21 cellular contexts compared by ENCODE assay signal in genomic region chr11:124150684-124151083, GRCh38. TPM values are rescaled to one million over a fixed set of nuclear protein-coding genes. Genes with fewer than 3 reads are reported as not detected.
A peak's percentile ranks its signal among the peaks of the same experiment; 100 is the strongest.
DNase-seq lines count a peak whose midpoint lies in the region; ATAC-seq, FAIRE-seq and TF ChIP-seq lines count a peak whose summit lies in the region.
"Had no signal": no experiment of that assay in that cellular context is flagged by ENCODE, and none has a peak within 500 bp of the region (broad histone marks: within the 10 kb centered on the region; RNA-seq: fewer than 3 reads in every experiment).

No MANE protein-coding gene starts in this region.

- POLR2A ChIA-PET in K562 (lab: Yijun Ruan, JAX), result interaction anchor here (0.8 kb wide), 1 partner anchor 23 kb away, joined by 3 read pairs; no protein-coding TSS in a partner anchor

- no peak for TF ChIP-seq EP300 in K562 (IDR thresholded peaks at IDR 0.05; ENCODE audit: low read length)

- no peak overlapping the region for H3K4me3 ChIP-seq in K562
- H3K4me3 ChIP-seq in uterus, result no peak overlapping the region
- H3K4me3 ChIP-seq in MG63, result no peak overlapping the region
- H3K4me3 ChIP-seq: BLaER1, SJSA1 had no signal

- CTCF ChIA-PET in K562 (lab: Yijun Ruan, JAX; ENCODE audit: low intra/inter-chr PET ratio), result no interaction called here

- no peaks in the 10 kb centered on the region for H3K9me3 ChIP-seq in K562 (replicated peaks; ENCODE audit: control insufficient read depth, insufficient read depth, low read depth, low read length)
- H3K9me3 ChIP-seq in uterus, result no peaks in the 10 kb centered on the region
- no peaks in the 10 kb centered on the region for H3K9me3 ChIP-seq in MG63
- H3K9me3 ChIP-seq: SJSA1 had no signal

- intact Hi-C loops in K562 (cut with micrococcal nuclease) (no loop called here), uterus (cut with DNase I; ENCODE audit: low total_unique reads) (no loop called here)

- H3K36me3 ChIP-seq in K562 (ENCODE audit: control insufficient read depth, insufficient read depth, low read length) (no peaks in the 10 kb centered on the region), uterus (no peaks in the 10 kb centered on the region), MG63 (no peaks in the 10 kb centered on the region)
- H3K36me3 ChIP-seq: BLaER1, SJSA1 had no signal

- H3K9ac ChIP-seq in K562 (ENCODE audit: insufficient read depth in 1 of 2, low read depth in 2 of 2, low read length in 2 of 2), result no peak overlapping the region
- H3K9ac ChIP-seq: BLaER1 had no signal

- TF ChIP-seq CTCF in K562 (IDR thresholded peaks at IDR 0.05 in 2 of 3, conservative IDR thresholded peaks at IDR 0.05 in 1 of 3; ENCODE audit: insufficient read depth in 2 of 3, low read depth in 1 of 3, low read length in 3 of 3) (no peak), uterus (IDR thresholded peaks at IDR 0.05) (no peak)

- no peaks in the 10 kb centered on the region for H3K9me1 ChIP-seq in K562 (ENCODE audit: control insufficient read depth, insufficient read depth, low read length)

- BruUV-seq in K562 (replicated peaks; lab: Mats Ljungman, UMichigan), result no TSS peak

- FAIRE-seq in K562 (lab: Jason Lieb, UNC), result no peak

- 22% methylated on average over 5 of the region's 5 CpGs for WGBS in K562 (ENCODE audit: insufficient coverage, low coverage, missing lambda C conversion rate)

- H3K4me1 ChIP-seq in K562 (replicated peaks in 1 of 2; ENCODE audit: control insufficient read depth in 2 of 2, insufficient read depth in 2 of 2, low read length in 2 of 2) (no peaks in the 10 kb centered on the region; a peak in 1 of 5 replicates), uterus (no peaks in the 10 kb centered on the region)
- H3K4me1 ChIP-seq: SJSA1 had no signal

- H3K27me3 ChIP-seq in K562 (ENCODE audit: control insufficient read depth in 2 of 2, insufficient read depth in 2 of 2, low read length in 2 of 2) (no peaks in the 10 kb centered on the region), uterus (no peaks in the 10 kb centered on the region), MG63 (peaks cover 1% of the 10 kb centered on the region; the same call in 1 of the 2 replicates)
- H3K27me3 ChIP-seq: BLaER1, SJSA1 had no signal

- H4K20me1 ChIP-seq in K562 (replicated peaks; ENCODE audit: control insufficient read depth, insufficient read depth, low read length), result no peaks in the 10 kb centered on the region
- H4K20me1 ChIP-seq: BLaER1 had no signal

- TF ChIP-seq RAD21 in K562 (CRISPR knock-in tag; conservative IDR thresholded peaks at IDR 0.05 in 1 of 2, IDR thresholded peaks at IDR 0.05 in 1 of 2), result no peak

- no peak overlapping the region for H2AFZ ChIP-seq in K562 (ENCODE audit: low read depth, low read length)

- ATAC-seq in K562, result no peak
- ATAC-seq: T-cell had no signal

- TF ChIP-seq POLR2A in K562 (conservative IDR thresholded peaks at IDR 0.05) (no peak), uterus (IDR thresholded peaks at IDR 0.05) (no peak)

- H3K27ac ChIP-seq in K562 (ENCODE audit: extremely low read depth, low read depth, low read length), result no peak overlapping the region
- no peak overlapping the region for H3K27ac ChIP-seq in uterus
- H3K27ac ChIP-seq: 22Rv1, BLaER1, SJSA1 had no signal

- no peaks in the 10 kb centered on the region for H3K79me2 ChIP-seq in K562 (ENCODE audit: control insufficient read depth, insufficient read depth, low read length)

- in situ Hi-C loops in K562 (cut with MboI), result no loop called here

- H3K4me2 ChIP-seq in K562 (ENCODE audit: insufficient read depth, low read length), result no peak overlapping the region
- H3K4me2 ChIP-seq: BLaER1 had no signal

- DNase-seq in SIG-M5 treated with dmso at 0.1 percent for 504 hours (lab: John Stamatoyannopoulos, UW; ENCODE audit: unreplicated experiment) (peak; percentile 10), SIG-M5 (lab: John Stamatoyannopoulos, UW) (no peak), NOMO-1 treated with DMSO at 0.1 percent for 48 hours (lab: John Stamatoyannopoulos, UW; ENCODE audit: unreplicated experiment) (peak; percentile 21), K562 (ENCODE audit: extremely low read depth in 1 of 4, low spot score in 3 of 4) (no peak), NCI-H69 (lab: John Stamatoyannopoulos, UW) (no peak), uterus (no peak), MG63 (no peak), ureter (ENCODE audit: low spot score) (no peak)
- DNase-seq: DMS79, GOT3, KG1, NCI-H446, NCI-H748 treated with DMSO at 0.1 percent for 48 hours, T-cell, T1000 had no signal

TF ChIP-seq in K562, 482 proteins besides CTCF, POLR2A, EP300 and RAD21 (continues in another document):
- TF ChIP-seq ATF1 (CRISPR knock-in tag; IDR thresholded peaks at IDR 0.05), result no peak
- no peak for TF ChIP-seq ATF1 (tag; IDR thresholded peaks at IDR 0.05)
- no peak for TF ChIP-seq CREB3L1 (IDR thresholded peaks at IDR 0.05; ENCODE audit: borderline replicate concordance, low read depth)
- no peak for TF ChIP-seq FOXK1 (CRISPR knock-in tag; IDR thresholded peaks at IDR 0.05; ENCODE audit: borderline replicate concordance)
- TF ChIP-seq ZNF764 (CRISPR knock-in tag; IDR thresholded peaks at IDR 0.05; ENCODE audit: low read depth), result no peak
- TF ChIP-seq PML (IDR thresholded peaks at IDR 0.05; ENCODE audit: low read length), result no peak
- no peak for TF ChIP-seq EWSR1 (IDR thresholded peaks at IDR 0.05; ENCODE audit: borderline replicate concordance, low read depth, partially characterized antibody)
- 0 out of 2 replicates have a peak, but pooled peaks have one; percentile 9 for TF ChIP-seq ATF3 (IDR thresholded peaks at IDR 0.05)
- no peak for TF ChIP-seq ATF3 (CRISPR knock-in tag; conservative IDR thresholded peaks at IDR 0.05)

RNA-seq across cellular contexts. Expression of gene OR10D3, which starts 32.5 kb away (rescaled TPM):
- 16.6 and 50.2 TPM in 2 replicates for total RNA-seq in K562 (2011; cell fraction: chromatin; rRNA removed; ENCODE audit: low replicate concordance)
- total RNA-seq in K562 (2011; cell fraction: nucleolus; rRNA removed), result 9.3 and 17.4 TPM in 2 replicates
- 41.2 and 79.5 TPM in 2 replicates for total RNA-seq in K562 (2011; cell fraction: nucleoplasm; rRNA removed)
- total RNA-seq in K562 (2014; rRNA removed) (0.73 and 1.7 TPM in 2 replicates), K562 (2014; rRNA removed; fragmentation: Illumina TruSeq; extraction: Trizol) (2.6 and 2.9 TPM in 2 replicates), K562 (2015; rRNA removed; fragmentation: Illumina TruSeq; extraction: Trizol) (2.6 and 2.7 TPM in 2 replicates), K562 (2021) (1.7 and 2.8 TPM in 2 replicates), uterus (not detected), ureter (not detected)
- polyA plus RNA-seq in K562 (2011; rRNA removed) (0.86 and 1.1 TPM in 2 replicates), K562 (2014; fragmentation: Illumina TruSeq; extraction: Trizol) (0.18 and 0.27 TPM in 2 replicates), K562 (2014; fragmentation: Nextera tagmentation; extraction: Ambion mirVana) (under 1 TPM in 1 of 2 experiments, not detected in 1; 0.07 TPM), K562 (2014; rRNA removed) (0.27 and 0.38 TPM in 2 replicates)
- 0.16 and 0.18 TPM in 2 replicates for polyA plus RNA-seq in K562 (2011; cell fraction: cytosol; rRNA removed)
- polyA plus RNA-seq in K562 (2011; cell fraction: nucleus; rRNA removed), result 13.4 and 17.5 TPM in 2 replicates
- polyA plus RNA-seq in K562 (2012), result 0.14 and 0.62 TPM in 2 replicates
- polyA minus RNA-seq in K562 (2011; rRNA and poly(A)+ RNA removed), result 45.9 and 55.9 TPM in 2 replicates
- 1.4 TPM in 1 of 2 replicates, not detected in the other for polyA minus RNA-seq in K562 (2011; cell fraction: cytosol; rRNA and poly(A)+ RNA removed)
- polyA minus RNA-seq in K562 (2011; cell fraction: nucleus; rRNA and poly(A)+ RNA removed), result 53.4 and 57.5 TPM in 2 replicates
- not detected in 2 replicates for total RNA-seq in MG63 (2014; rRNA removed; shearing (Covaris generic); ENCODE audit: low replicate concordance)
- total RNA-seq: G401, MCF 10A, RPMI7951, SJSA1, T-cell had no signal

RNA-seq across cellular contexts. Expression of gene VWA5A, which starts 35.4 kb away (rescaled TPM):
- 14.0 and 14.4 TPM in 2 replicates for total RNA-seq in K562 (2011; cell fraction: chromatin; rRNA removed; ENCODE audit: low replicate concordance)
- 6.2 and 6.7 TPM in 2 replicates for total RNA-seq in K562 (2011; cell fraction: nucleolus; rRNA removed)
- total RNA-seq in K562 (2011; cell fraction: nucleoplasm; rRNA removed), result 12.7 and 13.2 TPM in 2 replicates
- total RNA-seq in K562 (2014; rRNA removed), result 4.3 and 4.6 TPM in 2 replicates
- total RNA-seq in K562 (2014; rRNA removed; fragmentation: Illumina TruSeq; extraction: Trizol), result 6.0 and 7.4 TPM in 2 replicates
- 8.3 and 8.6 TPM in 2 replicates for total RNA-seq in K562 (2015; rRNA removed; fragmentation: Illumina TruSeq; extraction: Trizol)
- total RNA-seq in K562 (2021), result 4.9 and 5.6 TPM in 2 replicates
- 6.0 and 6.1 TPM in 2 replicates for polyA plus RNA-seq in K562 (2011; rRNA removed)
- 3.4 TPM in 2 replicates for polyA plus RNA-seq in K562 (2011; cell fraction: cytosol; rRNA removed)
- polyA plus RNA-seq in K562 (2011; cell fraction: nucleus; rRNA removed), result 8.2 and 12.1 TPM in 2 replicates
- polyA plus RNA-seq in K562 (2012), result 16.8 and 26.5 TPM in 2 replicates
- 7.7 and 8.6 TPM in 2 replicates for polyA plus RNA-seq in K562 (2014; fragmentation: Illumina TruSeq; extraction: Trizol)
- polyA plus RNA-seq in K562 (2014; fragmentation: Nextera tagmentation; extraction: Ambion mirVana), result 10 to 100 TPM in 1 of 2 experiments, 1 to 10 TPM in 1; 9.3 to 19.7 TPM
- 6.9 and 7.5 TPM in 2 replicates for polyA plus RNA-seq in K562 (2014; rRNA removed)
- polyA minus RNA-seq in K562 (2011; rRNA and poly(A)+ RNA removed), result 3.5 and 4.6 TPM in 2 replicates
- polyA minus RNA-seq in K562 (2011; cell fraction: cytosol; rRNA and poly(A)+ RNA removed), result 1.8 and 3.2 TPM in 2 replicates
- polyA minus RNA-seq in K562 (2011; cell fraction: nucleus; rRNA and poly(A)+ RNA removed), result 3.9 and 7.4 TPM in 2 replicates
- 10 to 100 TPM; 10.9 to 31.0 (median 15.0) TPM for total RNA-seq in uterus
- total RNA-seq in MG63 (2014; rRNA removed; shearing (Covaris generic); ENCODE audit: low replicate concordance), result 0.59 and 0.95 TPM in 2 replicates
- 46.3 TPM for total RNA-seq in ureter

Comparison
In these comparisons a context has a peak if more than half of its experiments do, and no peak if none do; other contexts are left out.
1. DNase-seq: peak in SIG-M5 treated with dmso at 0.1 percent for 504 hours (single experiment) and NOMO-1 treated with DMSO at 0.1 percent for 48 hours (single experiment); none in SIG-M5 (single experiment), K562 (0 of 4), NCI-H69 (single experiment), uterus (0 of 2), MG63 (single experiment) and ureter (single experiment).